Comparison of ENCODE assay signal across 3 cellular contexts in genomic region chr2:160014227-160014626, GRCh38.
TF ChIP-seq lines count a peak whose summit lies in the region.

No MANE protein-coding gene starts in this region.

TF ChIP-seq in A549, 52 proteins besides CTCF, POLR2A, EP300 and RAD21:
- no peak for TF ChIP-seq HMGXB4 (CRISPR knock-in tag; IDR thresholded peaks at IDR 0.05; ENCODE audit: borderline replicate concordance)

TF ChIP-seq in GM23338, 12 proteins besides CTCF, POLR2A, EP300 and RAD21 (continued from another document):
- TF ChIP-seq REST (IDR thresholded peaks at IDR 0.05; ENCODE audit: unreplicated experiment) (no peak), EZH2phosphoT487 (IDR thresholded peaks at IDR 0.05; ENCODE audit: unreplicated experiment) (no peak), ZNF331 (CRISPR knock-in tag; IDR thresholded peaks at IDR 0.05; ENCODE audit: low read depth) (no peak), POLR2AphosphoS5 (IDR thresholded peaks at IDR 0.05; ENCODE audit: low read depth) (no peak), STAT1 (IDR thresholded peaks at IDR 0.05; ENCODE audit: unreplicated experiment) (no peak), CREB1 (CRISPR knock-in tag; IDR thresholded peaks at IDR 0.05; ENCODE audit: low read depth) (no peak), ZNF114 (CRISPR knock-in tag; IDR thresholded peaks at IDR 0.05) (no peak), ZNF462 (CRISPR knock-in tag; IDR thresholded peaks at IDR 0.05) (no peak), ETS1 (IDR thresholded peaks at IDR 0.05) (no peak)

TF ChIP-seq in WTC11, 78 proteins besides CTCF, POLR2A, EP300 and RAD21 (continued from another document):
- TF ChIP-seq AR (CRISPR knock-in tag; IDR thresholded peaks at IDR 0.05) (no peak), SP1 (CRISPR knock-in tag; conservative IDR thresholded peaks at IDR 0.05) (no peak), GABPB1 (CRISPR knock-in tag; IDR thresholded peaks at IDR 0.05) (no peak), ZNF219 (CRISPR knock-in tag; IDR thresholded peaks at IDR 0.05; ENCODE audit: borderline replicate concordance) (no peak), E2F5 (CRISPR knock-in tag; IDR thresholded peaks at IDR 0.05) (no peak), ZNF671 (CRISPR knock-in tag; IDR thresholded peaks at IDR 0.05) (no peak), FOXJ3 (CRISPR knock-in tag; IDR thresholded peaks at IDR 0.05; ENCODE audit: borderline replicate concordance) (no peak), ARID4B (CRISPR knock-in tag; IDR thresholded peaks at IDR 0.05; ENCODE audit: borderline replicate concordance) (no peak), PRRX2 (CRISPR knock-in tag; IDR thresholded peaks at IDR 0.05) (no peak), EMX1 (CRISPR knock-in tag; IDR thresholded peaks at IDR 0.05) (no peak), OVOL2 (CRISPR knock-in tag; IDR thresholded peaks at IDR 0.05; ENCODE audit: borderline replicate concordance) (no peak), ZNF121 (CRISPR knock-in tag; IDR thresholded peaks at IDR 0.05) (no peak)
